In genomic region chr18:79547413-79548076, GRCh38 we compare ENCODE assay signal across 1 cellular context.
TF ChIP-seq lines count a peak whose summit lies in the region.

No MANE protein-coding gene starts in this region.

TF ChIP-seq in SK-N-SH, 30 proteins besides CTCF, POLR2A, EP300 and RAD21 (continued from another document):
- TF ChIP-seq RFX5 (IDR thresholded peaks at IDR 0.05; ENCODE audit: low read length) (no peak), ZBTB33 (IDR thresholded peaks at IDR 0.05; ENCODE audit: borderline replicate concordance, low read depth) (no peak), EZH2phosphoT487 (IDR thresholded peaks at IDR 0.05; ENCODE audit: borderline replicate concordance, low read depth) (no peak), SMC3 (IDR thresholded peaks at IDR 0.05; ENCODE audit: low read depth, low read length) (no peak), GABPA (IDR thresholded peaks at IDR 0.05; ENCODE audit: low read depth) (no peak), MEF2A (IDR thresholded peaks at IDR 0.05; ENCODE audit: borderline replicate concordance, low read depth) (no peak)
TF ChIP-seq in SK-N-SH: peak in this region for 0.
